1 cellular context compared by ENCODE assay signal in genomic region chr4:170391066-170391754, GRCh38.
TF ChIP-seq lines count a peak whose summit lies in the region.

No MANE protein-coding gene starts in this region.

TF ChIP-seq in GM23338, 12 proteins besides CTCF, POLR2A, EP300 and RAD21 (continued from another document):
- no peak for TF ChIP-seq ZNF462 (CRISPR knock-in tag; IDR thresholded peaks at IDR 0.05)
- no peak for TF ChIP-seq ZNF114 (CRISPR knock-in tag; IDR thresholded peaks at IDR 0.05)
- TF ChIP-seq POLR2AphosphoS5 (IDR thresholded peaks at IDR 0.05; ENCODE audit: low read depth) = no peak
